Comparison of ENCODE assay signal across 9 cellular contexts in the genomic region with DNA sequence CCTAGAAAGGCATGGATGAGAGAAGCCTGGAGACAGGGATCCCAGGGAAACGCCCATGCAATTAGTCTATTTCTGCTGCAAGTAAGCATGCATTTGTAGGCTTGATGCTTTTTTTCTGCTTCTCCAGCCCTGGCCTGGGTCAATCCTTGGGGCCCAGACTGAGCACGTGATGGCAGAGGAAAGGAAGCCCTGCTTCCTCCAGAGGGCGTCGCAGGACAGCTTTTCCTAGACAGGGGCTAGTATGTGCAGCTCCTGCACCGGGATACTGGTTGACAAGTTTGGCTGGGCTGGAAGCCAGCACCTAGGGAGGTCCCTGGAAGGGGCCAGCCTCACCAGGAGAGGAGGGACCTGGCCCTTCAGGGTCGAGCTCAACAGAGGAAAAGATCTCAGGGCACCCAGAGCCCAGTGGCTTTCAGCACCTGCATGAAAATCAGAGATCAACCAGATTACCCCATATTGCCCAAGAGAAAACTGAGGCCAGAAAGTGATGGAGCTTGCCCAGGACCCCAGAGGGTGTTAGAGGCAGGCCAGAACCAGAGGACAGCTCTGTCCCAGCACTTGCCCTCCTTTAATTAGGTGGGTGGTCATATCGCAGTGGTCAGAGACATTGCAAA.
DNase-seq lines count a peak whose midpoint lies in the region; ATAC-seq, FAIRE-seq and TF ChIP-seq lines count a peak whose summit lies in the region.
"Had no signal": no experiment of that assay in that cellular context is flagged by ENCODE, and none has a peak within 500 bp of the region (broad histone marks: within the 10 kb centered on the region; RNA-seq: fewer than 3 reads in every experiment).

No MANE protein-coding gene starts in this region.

- no peak overlapping the region for H3K4me3 ChIP-seq in left lung

- H3K36me3 Mint-ChIP-seq in stimulated activated naive B cell treated with anti-CD40 and anti-IgM and Interleukin-4, amounts not matched to agents 10 μg/mL and 1 μg/mL and 100 μg/mL, for 72 hours, result peaks cover 0 to 2% of the 10 kb centered on the region in 2 donors
- H3K36me3 Mint-ChIP-seq: memory B cell had no signal

- intact Hi-C loops in left lung (cut with DNase I), result no loop called here

- peaks cover 8 to 9% of the 10 kb centered on the region in 2 donors for H3K4me1 Mint-ChIP-seq in stimulated activated naive B cell treated with anti-CD40 and anti-IgM and Interleukin-4, amounts not matched to agents 10 μg/mL and 1 μg/mL and 100 μg/mL, for 72 hours

- no peak overlapping the region for H3K27ac ChIP-seq in left lung

- H3K36me3 ChIP-seq in left lung, result no peaks in the 10 kb centered on the region

- H3K27ac Mint-ChIP-seq in stimulated activated naive B cell treated with anti-CD40 and anti-IgM and Interleukin-4, amounts not matched to agents 10 μg/mL and 1 μg/mL and 100 μg/mL, for 72 hours, result no peak overlapping the region
- H3K27ac Mint-ChIP-seq: memory B cell had no signal

- peaks cover 0 to 5% of the 10 kb centered on the region in 2 donors for H3K9me3 Mint-ChIP-seq in stimulated activated naive B cell treated with anti-CD40 and anti-IgM and Interleukin-4, amounts not matched to agents 10 μg/mL and 1 μg/mL and 100 μg/mL, for 72 hours
- H3K9me3 Mint-ChIP-seq: memory B cell had no signal

- peaks cover 0 to 10% of the 10 kb centered on the region in 2 donors for H3K4me1 ChIP-seq in left lung

- ATAC-seq in left lung, result peak; percentile 85
- ATAC-seq in stimulated activated naive B cell treated with anti-CD40 and anti-IgM and Interleukin-4, amounts not matched to agents 10 μg/mL and 1 μg/mL and 100 μg/mL, for 72 hours (replicated peaks), result peak; percentile 59 to 69

- no peaks in the 10 kb centered on the region for H3K9me3 ChIP-seq in left lung

- FAIRE-seq in GM19239 (lab: Jason Lieb, UNC) (peak; percentile 26), RCC 7860 (lab: Jason Lieb, UNC) (no peak)

- DNase-seq in AG20443 (ENCODE audit: low spot score) (peak; percentile 87), GM19239 (ENCODE audit: insufficient read length, low spot score) (no peak), LHCN-M2 (ENCODE audit: low read depth) (peak; percentile 64), RCC 7860 (ENCODE audit: low spot score) (peak; percentile 34), cerebellar cortex (ENCODE audit: low spot score) (peak; percentile 66), left lung (peak; percentile 71 to 77)
- DNase-seq in stimulated activated naive B cell treated with anti-CD40 and anti-IgM and Interleukin-4, amounts not matched to agents 10 μg/mL and 1 μg/mL and 100 μg/mL, for 72 hours, result peak; percentile 5
- no peak for DNase-seq in effector CD8-positive, alpha-beta T cell (lab: John Stamatoyannopoulos, UW)

- no peaks in the 10 kb centered on the region for H3K27me3 ChIP-seq in left lung

- peaks cover 33 to 36% of the 10 kb centered on the region in 2 donors for H3K27me3 Mint-ChIP-seq in stimulated activated naive B cell treated with anti-CD40 and anti-IgM and Interleukin-4, amounts not matched to agents 10 μg/mL and 1 μg/mL and 100 μg/mL, for 72 hours

- H3K4me3 Mint-ChIP-seq in stimulated activated naive B cell treated with anti-CD40 and anti-IgM and Interleukin-4, amounts not matched to agents 10 μg/mL and 1 μg/mL and 100 μg/mL, for 72 hours, result no peak overlapping the region
- H3K4me3 Mint-ChIP-seq: memory B cell had no signal

- TF ChIP-seq CTCF in left lung (IDR thresholded peaks at IDR 0.05), result peak; percentile 53 to 64

Comparison
In these comparisons a context has a peak if more than half of its experiments do, and no peak if none do; other contexts are left out.
1. DNase-seq: peak in AG20443 (single experiment), LHCN-M2 (single experiment), RCC 7860 (single experiment), cerebellar cortex (single experiment), left lung (2 of 2) and stimulated activated naive B cell treated with anti-CD40 and anti-IgM and Interleukin-4, amounts not matched to agents 10 μg/mL and 1 μg/mL and 100 μg/mL, for 72 hours (single experiment); none in GM19239 (single experiment) and effector CD8-positive, alpha-beta T cell (single experiment).